Comparison of ENCODE assay signal across 8 cellular contexts in the genomic region with DNA sequence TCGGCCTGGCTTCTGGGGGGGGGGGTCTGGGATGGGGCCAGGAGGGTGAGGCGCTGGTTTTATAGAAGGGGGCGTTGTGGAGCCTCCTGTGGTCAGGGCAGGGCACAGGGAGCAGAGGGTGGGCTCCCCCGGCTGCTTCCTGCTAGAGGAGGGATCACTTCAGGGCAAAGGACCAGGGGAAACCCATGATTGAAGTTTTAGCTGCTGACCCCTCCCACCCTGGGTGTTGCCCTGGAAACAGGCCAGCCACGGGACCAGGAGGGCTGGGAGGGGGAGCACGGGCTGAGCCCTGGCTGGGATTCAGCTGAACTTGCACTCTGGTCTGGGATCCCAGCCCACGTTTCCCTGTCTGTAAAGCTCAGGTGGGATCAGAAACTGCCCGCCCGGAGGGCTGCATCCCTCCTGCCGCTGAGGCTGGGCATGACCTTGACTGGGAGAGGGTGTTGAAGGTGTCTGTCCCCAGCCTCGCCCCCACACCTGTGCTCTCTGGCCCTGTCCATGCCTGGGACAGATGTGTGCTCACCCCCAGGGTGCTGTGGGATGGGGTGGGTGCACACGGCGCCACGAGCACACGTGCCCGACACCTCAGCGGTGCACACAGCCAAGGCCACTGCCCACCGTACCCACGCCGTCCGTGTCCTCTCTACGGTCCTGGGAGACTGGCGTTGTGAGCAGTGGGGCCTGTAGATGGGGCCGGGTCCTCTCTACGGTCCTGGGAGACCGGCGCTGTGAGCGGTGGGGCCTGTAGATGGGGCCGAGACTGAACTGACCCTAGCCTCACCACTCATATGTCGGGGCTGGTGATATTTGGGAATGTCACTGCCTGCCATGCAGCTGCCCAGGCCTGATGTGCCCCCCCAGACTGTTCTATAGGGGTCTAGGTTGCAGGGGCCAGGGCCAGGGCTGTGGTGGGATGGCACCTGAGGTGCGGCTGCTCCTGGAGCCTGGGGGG. TPM values are rescaled to one million over a fixed set of nuclear protein-coding genes. Genes with fewer than 3 reads are reported as not detected.
DNase-seq lines count a peak whose midpoint lies in the region; ATAC-seq and TF ChIP-seq lines count a peak whose summit lies in the region.

No MANE protein-coding gene starts in this region.

- peaks cover 15 to 81% (median 74%) of the 10 kb centered on the region in 5 donors for H3K4me1 ChIP-seq in subcutaneous abdominal adipose tissue (ENCODE audit: control insufficient read depth in 5 of 5, insufficient read depth in 5 of 5, low read length in 5 of 5)

- H3K9me3 Mint-ChIP-seq in chondrocyte (ENCODE audit: low read depth), result no peaks in the 10 kb centered on the region

- TF ChIP-seq CTCF in chondrocyte (IDR thresholded peaks at IDR 0.05), result peak; percentile 57

- peaks cover 52% of the 10 kb centered on the region for H3K4me1 Mint-ChIP-seq in chondrocyte (ENCODE audit: low read depth)

- intact Hi-C loops in posterior cingulate gyrus (cut with DNase I), result loop anchor here (10.0 kb wide), 1 partner anchor 130 kb away; no protein-coding TSS in a partner anchor

- H3K36me3 Mint-ChIP-seq in chondrocyte (ENCODE audit: low read depth), result peaks cover 3% of the 10 kb centered on the region

- H3K4me3 Mint-ChIP-seq in chondrocyte (ENCODE audit: unreplicated experiment), result peak overlapping the region; percentile 60

- no peaks in the 10 kb centered on the region for H3K9me3 ChIP-seq in subcutaneous abdominal adipose tissue (ENCODE audit: control insufficient read depth in 5 of 5, low read length in 5 of 5)

- no peaks in the 10 kb centered on the region for H3K27me3 Mint-ChIP-seq in chondrocyte (ENCODE audit: low read depth)

- no peak for ATAC-seq in HG03108 (IDR thresholded peaks at IDR 0.05; ENCODE audit: unreplicated experiment)

- H3K4me3 ChIP-seq in subcutaneous abdominal adipose tissue (ENCODE audit: low read depth in 1 of 5, low read length in 5 of 5), result peak overlapping the region in 4 of 5 donors; percentile 62 to 94 (median 85)

- peak overlapping the region; percentile 92 for H3K27ac ChIP-seq in subcutaneous abdominal adipose tissue (ENCODE audit: low read depth, low read length)

- peak overlapping the region in 3 of 5 donors; percentile 51 to 79 (median 73) for H3K9ac ChIP-seq in subcutaneous abdominal adipose tissue (ENCODE audit: low read length in 5 of 5)

- H3K36me3 ChIP-seq in subcutaneous abdominal adipose tissue (ENCODE audit: control insufficient read depth in 5 of 5, insufficient read depth in 5 of 5, low read length in 5 of 5), result peaks cover 0 to 12% (median 11%) of the 10 kb centered on the region in 5 donors

- H3K27me3 ChIP-seq in subcutaneous abdominal adipose tissue (ENCODE audit: control insufficient read depth in 5 of 5, insufficient read depth in 4 of 5, low read length in 5 of 5), result no peaks in the 10 kb centered on the region

- DNase-seq in Daoy (ENCODE audit: low read depth) (peak; percentile 91), NCI-H2196 treated with DMSO at 0.1 percent for 48 hours (lab: John Stamatoyannopoulos, UW; ENCODE audit: unreplicated experiment) (peak; percentile 50), chondrocyte (ENCODE audit: low spot score) (no peak), kidney glomerular epithelial cell (lab: John Stamatoyannopoulos, UW) (peak; percentile 61), posterior cingulate gyrus (no peak), NOMO-1 treated with DMSO at 0.1 percent for 48 hours (lab: John Stamatoyannopoulos, UW; ENCODE audit: unreplicated experiment) (no peak)

- H3K27ac Mint-ChIP-seq in chondrocyte (ENCODE audit: unreplicated experiment), result peak overlapping the region; percentile 85

RNA-seq across cellular contexts. Expression of a gene that starts 2.3 kb away (rescaled TPM):
- total RNA-seq in Daoy (2014; rRNA removed; shearing (Covaris generic)), result 29.3 and 37.3 TPM in 2 replicates
- 62.3 to 115 TPM (median 69.2 TPM) in 3 replicates for total RNA-seq in chondrocyte

RNA-seq across cellular contexts. Expression of a gene that starts 2.6 kb away (rescaled TPM):
- 75.7 and 113 TPM in 2 replicates for total RNA-seq in Daoy (2014; rRNA removed; shearing (Covaris generic))
- total RNA-seq in chondrocyte, result 139 to 173 TPM (median 142 TPM) in 3 replicates

RNA-seq across cellular contexts. Expression of a gene that starts 12.2 kb away (rescaled TPM):
- total RNA-seq in Daoy (2014; rRNA removed; shearing (Covaris generic)), result 246 and 253 TPM in 2 replicates
- total RNA-seq in chondrocyte, result 460 to 558 TPM (median 549 TPM) in 3 replicates

RNA-seq across cellular contexts. Expression of a gene that starts 17.2 kb away (rescaled TPM):
- total RNA-seq in Daoy (2014; rRNA removed; shearing (Covaris generic)), result 5.3 and 9.0 TPM in 2 replicates
- 0.57 to 5.0 TPM (median 1.4 TPM) in 3 replicates for total RNA-seq in chondrocyte

RNA-seq across cellular contexts. Expression of a gene that starts 26.3 kb away (rescaled TPM):
- 10.9 and 24.2 TPM in 2 replicates for total RNA-seq in Daoy (2014; rRNA removed; shearing (Covaris generic))
- total RNA-seq in chondrocyte, result 56.0 to 59.1 TPM (median 56.0 TPM) in 3 replicates

Comparison
In these comparisons a context has a peak if more than half of its experiments do, and no peak if none do; other contexts are left out.
1. DNase-seq: peak in Daoy (single experiment), NCI-H2196 treated with DMSO at 0.1 percent for 48 hours (single experiment) and kidney glomerular epithelial cell (single experiment); none in chondrocyte (single experiment), posterior cingulate gyrus (0 of 10) and NOMO-1 treated with DMSO at 0.1 percent for 48 hours (single experiment).